ENCODE assay signal across 25 cellular contexts in genomic region chr5:138829341-138829740, GRCh38. TPM values are rescaled to one million over a fixed set of nuclear protein-coding genes. Genes with fewer than 3 reads are reported as not detected.
DNase-seq lines count a peak whose midpoint lies in the region; ATAC-seq and TF ChIP-seq lines count a peak whose summit lies in the region.
"Had no signal": no experiment of that assay in that cellular context is flagged by ENCODE, and none has a peak within 500 bp of the region (broad histone marks: within the 10 kb centered on the region; RNA-seq: fewer than 3 reads in every experiment).

No MANE protein-coding gene starts in this region.

- H4K91ac ChIP-seq in H9 (ENCODE audit: insufficient read length, low read depth, low read length) = no peak overlapping the region

- H3K79me1 ChIP-seq in H9 (ENCODE audit: insufficient read depth, low read depth, low read length, poor library complexity, severe bottlenecking) = peaks cover 3% of the 10 kb centered on the region

- H3K27me3 Mint-ChIP-seq in H9 (ENCODE audit: low read depth) (no peaks in the 10 kb centered on the region), endothelial cell (ENCODE audit: unreplicated experiment) (peaks cover 8% of the 10 kb centered on the region), nephron progenitor cell (ENCODE audit: low read depth, poor library complexity) (no peaks in the 10 kb centered on the region)
- no peaks in the 10 kb centered on the region for H3K27me3 Mint-ChIP-seq in stimulated activated memory B cell treated with anti-CD40 and anti-IgM and Interleukin-4, amounts not matched to agents 10 μg/mL and 1 μg/mL and 100 μg/mL, for 72 hours
- H3K27me3 Mint-ChIP-seq: activated T-helper 17 cell treated with anti-CD3 and anti-CD28 coated beads, Interleukin-2, amount 50 U/mL, for 72 hours; CD4-positive, alpha-beta T cell; IgD-negative memory B cell had no signal

- POLR2A ChIA-PET in Panc1 (lab: Charles Lee) = no interaction called here

- CTCF ChIA-PET in Panc1 (lab: Charles Lee) = interaction anchor here (0.7 kb wide), 1 partner anchor 432 kb away, joined by 3 read pairs; no protein-coding TSS in a partner anchor

- TF ChIP-seq CTCF in H9 (conservative IDR thresholded peaks at IDR 0.05) (no peak), Panc1 (IDR thresholded peaks at IDR 0.05) (no peak), endothelial cell (IDR thresholded peaks at IDR 0.05; ENCODE audit: unreplicated experiment) (no peak), nephron progenitor cell (IDR thresholded peaks at IDR 0.05) (no peak)

- no CpG with 5 or more reads among the region's 3 CpGs for WGBS in H9 (ENCODE audit: extremely low coverage, insufficient read length, low lambda C conversion rate)

- DNase-seq in H9 (no peak), Panc1 (ENCODE audit: low read depth, low spot score) (no peak), endothelial cell (ENCODE audit: low spot score) (no peak), nephron progenitor cell (no peak), HK-2 (ENCODE audit: unreplicated experiment) (no peak)
- DNase-seq: activated CD4-positive, alpha-beta T cell treated with anti-CD3 and anti-CD28 coated beads, Interleukin-2, amount 50 U/mL, for 4 hours; activated CD4-positive, CD25-positive, alpha-beta regulatory T cell; CD4-positive, alpha-beta T cell; erythroblast; NCI-H1417 treated with DMSO at 0.1 percent for 48 hours; NCI-H2107; OCI-M1; sigmoid colon; stimulated activated CD8-positive, alpha-beta memory T cell treated with anti-CD3 and anti-CD28 coated beads, Interleukin-4, amount 100 ng/mL, for 48 hours; upper lobe of left lung had no signal

- H3K23ac ChIP-seq in H9 (ENCODE audit: insufficient read length, low read depth, low read length) = no peak overlapping the region

- no peak overlapping the region for H3K4ac ChIP-seq in H9 (ENCODE audit: low read depth, low read length)

- H3K14ac ChIP-seq in H9 (ENCODE audit: insufficient read depth, low read length) = no peak overlapping the region

- H3K4me3 ChIP-seq in Panc1 (ENCODE audit: low read depth in 2 of 2, low read length in 2 of 2) = no peak overlapping the region
- H3K4me3 ChIP-seq: lung, sigmoid colon, upper lobe of left lung had no signal

- intact Hi-C loops in Panc1 (cut with micrococcal nuclease; ENCODE audit: unreplicated experiment) = no loop called here

- H2BK5ac ChIP-seq in H9 (ENCODE audit: insufficient read length, low read length) = no peak overlapping the region

- no peak overlapping the region for H2AFZ ChIP-seq in H9 (ENCODE audit: low read length)

- no peak overlapping the region for H2BK20ac ChIP-seq in H9 (ENCODE audit: low read depth, low read length, poor library complexity, severe bottlenecking)

- in situ Hi-C loops in Panc1 (cut with HindIII; ENCODE audit: low pct_unique_long_range_greater_than_20kb, low sequenced_read_pairs) = no loop called here

- H3K23me2 ChIP-seq in H9 (ENCODE audit: insufficient read length, low read depth, low read length, poor library complexity, severe bottlenecking) = no peaks in the 10 kb centered on the region

- H4K8ac ChIP-seq in H9 (replicated peaks; ENCODE audit: insufficient read length, low read depth, low read length) = no peak overlapping the region

- H3T11ph ChIP-seq in H9 (ENCODE audit: low read length) = no peak overlapping the region

- no peak overlapping the region for H3K18ac ChIP-seq in H9 (ENCODE audit: insufficient read length, low read depth, low read length)

- no peaks in the 10 kb centered on the region for H3K79me2 ChIP-seq in H9 (ENCODE audit: insufficient read depth, low read length)

- H3K27me3 ChIP-seq in H9 (ENCODE audit: insufficient read depth, low read length) = no peaks in the 10 kb centered on the region
- H3K27me3 ChIP-seq in Panc1 (ENCODE audit: control insufficient read depth, insufficient read depth, low read length) = no peaks in the 10 kb centered on the region
- H3K27me3 ChIP-seq: sigmoid colon, upper lobe of left lung had no signal

- H3K27ac Mint-ChIP-seq in H9 (peak overlapping the region in 2 of 3 experiments; percentile 45 to 77; a peak in 3 of 7 replicates), endothelial cell (ENCODE audit: unreplicated experiment) (no peak overlapping the region), nephron progenitor cell (peak overlapping the region; percentile 76)
- H3K27ac Mint-ChIP-seq in stimulated activated memory B cell treated with anti-CD40 and anti-IgM and Interleukin-4, amounts not matched to agents 10 μg/mL and 1 μg/mL and 100 μg/mL, for 72 hours = no peak overlapping the region
- H3K27ac Mint-ChIP-seq: activated naive CD4-positive, alpha-beta T cell treated with anti-CD3 and anti-CD28 coated beads, Interleukin-2, amount 50 U/mL, for 72 hours; activated T-helper 17 cell treated with anti-CD3 and anti-CD28 coated beads, Interleukin-2, amount 50 U/mL, for 72 hours; CD4-positive, alpha-beta T cell; IgD-negative memory B cell had no signal

- H3K36me3 Mint-ChIP-seq in H9 (ENCODE audit: insufficient read depth in 1 of 3, low read depth in 3 of 3) (peaks cover 29 to 51% (median 42%) of the 10 kb centered on the region in 3 experiments), endothelial cell (ENCODE audit: low read depth, unreplicated experiment) (peaks cover 28% of the 10 kb centered on the region), nephron progenitor cell (ENCODE audit: low read depth) (peaks cover 66% of the 10 kb centered on the region)
- H3K36me3 Mint-ChIP-seq in stimulated activated memory B cell treated with anti-CD40 and anti-IgM and Interleukin-4, amounts not matched to agents 10 μg/mL and 1 μg/mL and 100 μg/mL, for 72 hours = peaks cover 58% of the 10 kb centered on the region
- H3K36me3 Mint-ChIP-seq: activated naive CD4-positive, alpha-beta T cell treated with anti-CD3 and anti-CD28 coated beads, Interleukin-2, amount 50 U/mL, for 72 hours had no signal

- BruUV-seq in Panc1 (replicated peaks; lab: Mats Ljungman, UMichigan) = TSS peak; percentile 29

- no peak overlapping the region for H2AK5ac ChIP-seq in H9 (ENCODE audit: insufficient read length, low read length)

- no peak overlapping the region for H2BK120ac ChIP-seq in H9 (ENCODE audit: low read depth, low read length, poor library complexity, severe bottlenecking)

- H3K4me3 Mint-ChIP-seq in H9 = no peak overlapping the region
- H3K4me3 Mint-ChIP-seq in endothelial cell (ENCODE audit: unreplicated experiment) = peak overlapping the region; percentile 2
- no peak overlapping the region for H3K4me3 Mint-ChIP-seq in nephron progenitor cell
- H3K4me3 Mint-ChIP-seq in stimulated activated memory B cell treated with anti-CD40 and anti-IgM and Interleukin-4, amounts not matched to agents 10 μg/mL and 1 μg/mL and 100 μg/mL, for 72 hours = no peak overlapping the region
- H3K4me3 Mint-ChIP-seq: activated T-helper 17 cell treated with anti-CD3 and anti-CD28 coated beads, Interleukin-2, amount 50 U/mL, for 72 hours; CD4-positive, alpha-beta T cell; IgD-negative memory B cell had no signal

- no peak overlapping the region for H2BK12ac ChIP-seq in H9 (ENCODE audit: insufficient read length, low read depth, low read length)

- no peak overlapping the region for H4K5ac ChIP-seq in H9 (ENCODE audit: insufficient read length, low read depth, low read length)

- peaks cover 6% of the 10 kb centered on the region; the same call in 1 of the 2 replicates for H3K4me1 ChIP-seq in H9 (ENCODE audit: insufficient read depth, low read length)
- 0 out of 2 replicates have a peak, but pooled peaks cover 4% of the 10 kb centered on the region for H3K4me1 ChIP-seq in Panc1 (ENCODE audit: control insufficient read depth, insufficient read depth, low read length)

- H3K9me3 Mint-ChIP-seq in H9 (no peaks in the 10 kb centered on the region), endothelial cell (ENCODE audit: unreplicated experiment) (no peaks in the 10 kb centered on the region), nephron progenitor cell (no peaks in the 10 kb centered on the region)
- H3K9me3 Mint-ChIP-seq in stimulated activated memory B cell treated with anti-CD40 and anti-IgM and Interleukin-4, amounts not matched to agents 10 μg/mL and 1 μg/mL and 100 μg/mL, for 72 hours = no peaks in the 10 kb centered on the region
- H3K9me3 Mint-ChIP-seq: activated naive CD4-positive, alpha-beta T cell treated with anti-CD3 and anti-CD28 coated beads, Interleukin-2, amount 50 U/mL, for 72 hours; activated T-helper 17 cell treated with anti-CD3 and anti-CD28 coated beads, Interleukin-2, amount 50 U/mL, for 72 hours; CD4-positive, alpha-beta T cell; IgD-negative memory B cell had no signal

- peaks cover 49 to 54% of the 10 kb centered on the region in 2 experiments for H3K4me1 Mint-ChIP-seq in H9
- peaks cover 13% of the 10 kb centered on the region for H3K4me1 Mint-ChIP-seq in endothelial cell (ENCODE audit: unreplicated experiment)
- peaks cover 41% of the 10 kb centered on the region for H3K4me1 Mint-ChIP-seq in nephron progenitor cell
- H3K4me1 Mint-ChIP-seq in stimulated activated memory B cell treated with anti-CD40 and anti-IgM and Interleukin-4, amounts not matched to agents 10 μg/mL and 1 μg/mL and 100 μg/mL, for 72 hours = peaks cover 10% of the 10 kb centered on the region
- H3K4me1 Mint-ChIP-seq: activated T-helper 17 cell treated with anti-CD3 and anti-CD28 coated beads, Interleukin-2, amount 50 U/mL, for 72 hours had no signal

- no peak overlapping the region for H3K56ac ChIP-seq in H9 (ENCODE audit: insufficient read length, low read depth, low read length)

- ATAC-seq in Panc1 = no peak
- ATAC-seq in HG03159 (IDR thresholded peaks at IDR 0.05; ENCODE audit: unreplicated experiment) = no peak
- ATAC-seq in HG02885 (IDR thresholded peaks at IDR 0.05; ENCODE audit: poor library complexity, unreplicated experiment) = no peak
- ATAC-seq in stimulated activated memory B cell treated with anti-CD40 and anti-IgM and Interleukin-4, amounts not matched to agents 10 μg/mL and 1 μg/mL and 100 μg/mL, for 72 hours = no peak
- ATAC-seq: activated T-helper 17 cell treated with anti-CD3 and anti-CD28 coated beads, Interleukin-2, amount 50 U/mL, for 72 hours; Right ventricle myocardium inferior had no signal

- H3K27ac ChIP-seq in H9 (ENCODE audit: insufficient read length, low read depth, low read length) (no peak overlapping the region), Panc1 (ENCODE audit: low read length) (no peak overlapping the region)
- H3K27ac ChIP-seq: sigmoid colon, upper lobe of left lung had no signal

- no peak overlapping the region for H2BK15ac ChIP-seq in H9 (ENCODE audit: low read depth, low read length)

- H3K4me2 ChIP-seq in H9 (ENCODE audit: insufficient read depth, insufficient read length, low read length) = no peak overlapping the region

- H3K9me3 ChIP-seq in H9 (ENCODE audit: control insufficient read depth, low read depth, low read length) (no peaks in the 10 kb centered on the region), Panc1 (ENCODE audit: control insufficient read depth, insufficient read depth, low read depth, low read length) (no peaks in the 10 kb centered on the region)
- H3K9me3 ChIP-seq: sigmoid colon, upper lobe of left lung had no signal

- peaks cover 19% of the 10 kb centered on the region for H3K36me3 ChIP-seq in Panc1 (ENCODE audit: control insufficient read depth, insufficient read depth, low read length)

- H3K9ac ChIP-seq in H9 (ENCODE audit: extremely low read depth, insufficient read length, low read length) = no peak overlapping the region

- H4K20me1 ChIP-seq in H9 (ENCODE audit: control insufficient read depth, insufficient read depth, insufficient read length) = no peaks in the 10 kb centered on the region

RNA-seq across cellular contexts. Expression of gene LRRTM2, which starts 45.8 kb away (rescaled TPM):
- total RNA-seq in H9 (2021) (not detected in 2 replicates), Panc1 (2021; ENCODE audit: unreplicated experiment) (not detected), endothelial cell (ENCODE audit: unreplicated experiment) (not detected)
- not detected for polyA plus RNA-seq in Panc1 (2012; ENCODE audit: insufficient read length)
- total RNA-seq: chondrocyte, Right ventricle myocardium inferior had no signal
- polyA plus RNA-seq: IgD-negative memory B cell, keratinocyte had no signal

Comparison
In these comparisons a context has a peak if more than half of its experiments do, and no peak if none do; other contexts are left out.
1. H3K27ac Mint-ChIP-seq: peak in H9 (2 of 3) and nephron progenitor cell (single experiment); none in endothelial cell (single experiment) and stimulated activated memory B cell treated with anti-CD40 and anti-IgM and Interleukin-4, amounts not matched to agents 10 μg/mL and 1 μg/mL and 100 μg/mL, for 72 hours (single experiment).